Comparison of ENCODE assay signal across 24 cellular contexts in genomic region chr22:20407829-20408228, GRCh38.
"Had no signal": no experiment of that assay in that cellular context is flagged by ENCODE, and none has a peak within 500 bp of the region (broad histone marks: within the 10 kb centered on the region; RNA-seq: fewer than 3 reads in every experiment).

No MANE protein-coding gene starts in this region.

- H3K4me1 Mint-ChIP-seq: activated B cell treated with CpG ODN at 0.5 μM for 24 hours; activated CD4-positive, alpha-beta T cell treated with anti-CD3 and anti-CD28 coated beads for 36 hours had no signal

- H3K4me3 ChIP-seq: tibial artery, vagina had no signal

- H3K4me3 Mint-ChIP-seq: activated B cell treated with CpG ODN at 0.5 μM for 24 hours; activated CD4-positive, alpha-beta T cell treated with anti-CD3 and anti-CD28 coated beads for 36 hours; activated naive CD4-positive, alpha-beta T cell treated with anti-CD3 and anti-CD28 coated beads, Interleukin-2, amount 50 U/mL, for 24 hours; brain; naive B cell; stimulated activated effector memory CD8-positive, alpha-beta T cell treated with anti-CD3 and anti-CD28 coated beads, Interleukin-12 subunit alpha, Interleukin-12 subunit beta, amount 100 ng/mL, for 72 hours; stimulated activated naive CD8-positive, alpha-beta T cell treated with anti-CD3 and anti-CD28 coated beads, Interleukin-15, amount 100 ng/mL, for 72 hours had no signal

- ATAC-seq: activated CD4-positive, alpha-beta T cell treated with anti-CD3 and anti-CD28 coated beads for 36 hours; esophagus mucosa; left cardiac atrium; sciatic nerve; stimulated activated effector memory CD8-positive, alpha-beta T cell treated with anti-CD3 and anti-CD28 coated beads, Interleukin-12 subunit alpha, Interleukin-12 subunit beta, amount 100 ng/mL, for 72 hours; stimulated activated naive CD8-positive, alpha-beta T cell treated with anti-CD3 and anti-CD28 coated beads, Interleukin-15, amount 100 ng/mL, for 72 hours had no signal

- FAIRE-seq: frontal cortex, small intestine had no signal

- H3K27me3 ChIP-seq: tibial artery, vagina had no signal

- H3K27ac ChIP-seq: tibial artery, vagina had no signal

- H3K9me3 Mint-ChIP-seq: activated B cell treated with CpG ODN at 0.5 μM for 24 hours; activated naive CD4-positive, alpha-beta T cell treated with anti-CD3 and anti-CD28 coated beads, Interleukin-2, amount 50 U/mL, for 24 hours; brain; naive B cell; stimulated activated effector memory CD8-positive, alpha-beta T cell treated with anti-CD3 and anti-CD28 coated beads, Interleukin-12 subunit alpha, Interleukin-12 subunit beta, amount 100 ng/mL, for 72 hours; stimulated activated naive CD8-positive, alpha-beta T cell treated with anti-CD3 and anti-CD28 coated beads, Interleukin-15, amount 100 ng/mL, for 72 hours had no signal

- H3K27me3 Mint-ChIP-seq: activated B cell treated with CpG ODN at 0.5 μM for 24 hours; activated CD4-positive, alpha-beta T cell treated with anti-CD3 and anti-CD28 coated beads for 36 hours; activated naive CD4-positive, alpha-beta T cell treated with anti-CD3 and anti-CD28 coated beads, Interleukin-2, amount 50 U/mL, for 24 hours; brain; naive B cell; stimulated activated naive CD8-positive, alpha-beta T cell treated with anti-CD3 and anti-CD28 coated beads, Interleukin-15, amount 100 ng/mL, for 72 hours had no signal

- H3K27ac Mint-ChIP-seq: activated B cell treated with CpG ODN at 0.5 μM for 24 hours; activated CD4-positive, alpha-beta T cell treated with anti-CD3 and anti-CD28 coated beads for 36 hours; activated naive CD4-positive, alpha-beta T cell treated with anti-CD3 and anti-CD28 coated beads, Interleukin-2, amount 50 U/mL, for 24 hours; stimulated activated effector memory CD8-positive, alpha-beta T cell treated with anti-CD3 and anti-CD28 coated beads, Interleukin-12 subunit alpha, Interleukin-12 subunit beta, amount 100 ng/mL, for 72 hours; stimulated activated naive CD8-positive, alpha-beta T cell treated with anti-CD3 and anti-CD28 coated beads, Interleukin-15, amount 100 ng/mL, for 72 hours had no signal

- H3K9me3 ChIP-seq: tibial artery, vagina had no signal

- DNase-seq: activated B cell treated with CpG ODN at 0.5 μM for 24 hours; activated CD4-positive, alpha-beta T cell treated with anti-CD3 and anti-CD28 coated beads for 36 hours; activated CD4-positive, alpha-beta T cell treated with anti-CD3 and anti-CD28 coated beads, Interleukin-2, amount 50 U/mL, for 4 hours; activated gamma-delta T cell; activated T-cell treated with anti-CD3 and anti-CD28 coated beads for 4 hours; caudate nucleus; dermis blood vessel endothelial cell; effector memory CD4-positive, alpha-beta T cell; hippocampal formation; left cardiac atrium; mesendoderm; naive B cell; occipital lobe; small intestine; stimulated activated naive CD8-positive, alpha-beta T cell treated with anti-CD3 and anti-CD28 coated beads, Interleukin-15, amount 100 ng/mL, for 72 hours; T-helper 9 cell had no signal

- H3K4me1 ChIP-seq: tibial artery, vagina had no signal
